21 cellular contexts compared by ENCODE assay signal in genomic region chr7:90879924-90880323, GRCh38.
"Had no signal": no experiment of that assay in that cellular context is flagged by ENCODE, and none has a peak within 500 bp of the region (broad histone marks: within the 10 kb centered on the region; RNA-seq: fewer than 3 reads in every experiment).

No MANE protein-coding gene starts in this region.

- H3K27me3 Mint-ChIP-seq: activated CD4-positive, alpha-beta T cell treated with anti-CD3 and anti-CD28 coated beads, Interleukin-2, amount 10 ng/mL, durations not matched to agents 7 days and 5 days; activated naive CD4-positive, alpha-beta T cell treated with anti-CD3 and anti-CD28 coated beads, Interleukin-2, amount 10 ng/mL, durations not matched to agents 7 days and 5 days; activated naive CD8-positive, alpha-beta T cell treated with anti-CD3 and anti-CD28 coated beads, Interleukin-2, amount 50 U/mL, for 24 hours; type B pancreatic cell had no signal

- H3K4me3 ChIP-seq: breast epithelium, gastroesophageal sphincter, hepatocyte, skin epidermis, stomach, testis had no signal

- DNase-seq: activated CD4-positive, alpha-beta T cell treated with anti-CD3 and anti-CD28 coated beads, Interleukin-2, amount 10 ng/mL, durations not matched to agents 7 days and 5 days; activated CD8-positive, alpha-beta memory T cell treated with anti-CD3 and anti-CD28 coated beads, Interleukin-2, amount 50 U/mL, for 4 hours; activated naive CD4-positive, alpha-beta T cell treated with anti-CD3 and anti-CD28 coated beads, Interleukin-2, amount 10 ng/mL, durations not matched to agents 7 days and 5 days; activated naive CD8-positive, alpha-beta T cell treated with anti-CD3 and anti-CD28 coated beads, Interleukin-2, amount 50 U/mL, for 24 hours; activated T-cell treated with anti-CD3 and anti-CD28 coated beads, Interleukin-2, amount 50 U/mL, for 4 hours; cerebellar nuclear complex; cortex of kidney; midbrain; nephron progenitor cell; occipital lobe; retina; stomach; T-helper 1 cell; T-helper 9 cell; testis had no signal

- H3K27me3 ChIP-seq: breast epithelium, gastroesophageal sphincter, hepatocyte, stomach, testis had no signal

- H3K9me3 ChIP-seq: breast epithelium, gastroesophageal sphincter, stomach, testis had no signal

- ATAC-seq: activated naive CD8-positive, alpha-beta T cell treated with anti-CD3 and anti-CD28 coated beads, Interleukin-2, amount 50 U/mL, for 24 hours; activated T-cell treated with anti-CD3 and anti-CD28 coated beads, Interleukin-2, amount 50 U/mL, for 4 hours; esophagus mucosa; gastroesophageal sphincter had no signal

- H3K36me3 ChIP-seq: breast epithelium, gastroesophageal sphincter had no signal

- H3K4me1 ChIP-seq: breast epithelium, gastroesophageal sphincter, stomach, testis had no signal

- H3K4me1 Mint-ChIP-seq: activated CD4-positive, alpha-beta T cell treated with anti-CD3 and anti-CD28 coated beads, Interleukin-2, amount 10 ng/mL, durations not matched to agents 7 days and 5 days; activated naive CD4-positive, alpha-beta T cell treated with anti-CD3 and anti-CD28 coated beads, Interleukin-2, amount 10 ng/mL, durations not matched to agents 7 days and 5 days; activated naive CD8-positive, alpha-beta T cell treated with anti-CD3 and anti-CD28 coated beads, Interleukin-2, amount 50 U/mL, for 24 hours had no signal

- H3K27ac Mint-ChIP-seq: activated CD4-positive, alpha-beta T cell treated with anti-CD3 and anti-CD28 coated beads, Interleukin-2, amount 10 ng/mL, durations not matched to agents 7 days and 5 days; activated naive CD4-positive, alpha-beta T cell treated with anti-CD3 and anti-CD28 coated beads, Interleukin-2, amount 10 ng/mL, durations not matched to agents 7 days and 5 days; activated naive CD8-positive, alpha-beta T cell treated with anti-CD3 and anti-CD28 coated beads, Interleukin-2, amount 50 U/mL, for 24 hours; nephron progenitor cell; type B pancreatic cell had no signal

- H3K36me3 Mint-ChIP-seq: activated naive CD4-positive, alpha-beta T cell treated with anti-CD3 and anti-CD28 coated beads, Interleukin-2, amount 10 ng/mL, durations not matched to agents 7 days and 5 days had no signal

- H3K9me3 Mint-ChIP-seq: activated CD4-positive, alpha-beta T cell treated with anti-CD3 and anti-CD28 coated beads, Interleukin-2, amount 10 ng/mL, durations not matched to agents 7 days and 5 days had no signal

- H3K27ac ChIP-seq: breast epithelium, gastroesophageal sphincter, hepatocyte, skin epidermis, stomach, testis had no signal

- H3K4me3 Mint-ChIP-seq: activated CD4-positive, alpha-beta T cell treated with anti-CD3 and anti-CD28 coated beads, Interleukin-2, amount 10 ng/mL, durations not matched to agents 7 days and 5 days; activated naive CD4-positive, alpha-beta T cell treated with anti-CD3 and anti-CD28 coated beads, Interleukin-2, amount 10 ng/mL, durations not matched to agents 7 days and 5 days; activated naive CD8-positive, alpha-beta T cell treated with anti-CD3 and anti-CD28 coated beads, Interleukin-2, amount 50 U/mL, for 24 hours; activated T-cell treated with anti-CD3 and anti-CD28 coated beads, Interleukin-2, amount 50 U/mL, for 4 hours; nephron progenitor cell; type B pancreatic cell had no signal
